Comparison of ENCODE assay signal across 18 cellular contexts in the genomic region with DNA sequence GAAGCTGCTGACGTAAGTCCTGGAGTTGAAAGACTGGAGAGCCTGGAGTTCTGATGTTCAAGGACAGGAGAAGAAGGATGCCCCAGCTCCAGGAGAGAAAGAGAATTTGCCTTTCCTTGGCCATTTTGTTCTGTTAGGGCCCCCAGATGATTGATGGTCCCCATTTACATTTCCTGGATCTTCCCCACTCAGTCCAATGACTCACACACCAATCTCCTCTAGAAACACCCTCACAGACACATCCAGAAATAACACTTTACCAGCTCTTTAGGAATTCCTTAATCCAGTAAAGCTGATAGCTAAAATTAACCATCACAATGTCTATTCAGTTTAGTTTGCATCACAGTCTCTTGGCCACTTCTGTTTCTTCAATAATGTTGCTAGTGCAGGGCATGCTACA.
DNase-seq lines count a peak whose midpoint lies in the region; ATAC-seq and TF ChIP-seq lines count a peak whose summit lies in the region.
"Had no signal": no experiment of that assay in that cellular context is flagged by ENCODE, and none has a peak within 500 bp of the region (broad histone marks: within the 10 kb centered on the region; RNA-seq: fewer than 3 reads in every experiment).

No MANE protein-coding gene starts in this region.

- peak overlapping the region; percentile 88 for H2AFZ ChIP-seq in HCT116 (ENCODE audit: low read depth, low read length, poor library complexity, severe bottlenecking)
- no peak overlapping the region for H2AFZ ChIP-seq in smooth muscle cell (ENCODE audit: low read depth)

- POLR2A ChIA-PET in HCT116 (lab: Charles Lee), result no interaction called here
- POLR2A ChIA-PET in CD8-positive, alpha-beta T cell (lab: Charles Lee), result no interaction called here

- BruUV-seq in HCT116 (replicated peaks; lab: Mats Ljungman, UMichigan), result no TSS peak

- H3K36me3 Mint-ChIP-seq in CD8-positive, alpha-beta T cell, result no peaks in the 10 kb centered on the region
- H3K36me3 Mint-ChIP-seq: immature natural killer cell had no signal

- CTCF ChIA-PET in HCT116 (lab: Charles Lee), result no interaction called here
- CTCF ChIA-PET in CD8-positive, alpha-beta T cell (lab: Charles Lee), result no interaction called here

- no peaks in the 10 kb centered on the region for H3K9me3 ChIP-seq in HCT116 (ENCODE audit: control insufficient read depth in 1 of 2, insufficient read depth in 1 of 2, low read depth in 1 of 2, low read length in 2 of 2)
- no peaks in the 10 kb centered on the region for H3K9me3 ChIP-seq in smooth muscle cell (replicated peaks; ENCODE audit: low read depth)
- no peaks in the 10 kb centered on the region for H3K9me3 ChIP-seq in CD8-positive, alpha-beta T cell (ENCODE audit: low read length)
- H3K9me3 ChIP-seq: heart right ventricle, prostate gland, spleen, suprapubic skin had no signal

- H3K4me2 ChIP-seq in HCT116 (ENCODE audit: low read length) (0 out of 2 replicates have a peak overlapping the region, but pooled peaks have one; percentile 3), smooth muscle cell (peak overlapping the region; percentile 34)

- no peaks in the 10 kb centered on the region for H3K9me2 ChIP-seq in HCT116 (ENCODE audit: insufficient read depth)

- TF ChIP-seq RAD21 in HCT116 (IDR thresholded peaks at IDR 0.05; ENCODE audit: low read depth), result no peak

- TF ChIP-seq CTCF in HCT116 (IDR thresholded peaks at IDR 0.05 in 2 of 3, conservative IDR thresholded peaks at IDR 0.05 in 1 of 3; ENCODE audit: borderline replicate concordance in 1 of 3, insufficient read depth in 1 of 3, low read depth in 2 of 3, low read length in 2 of 3), result no peak
- TF ChIP-seq CTCF in fibroblast of villous mesenchyme (IDR thresholded peaks at IDR 0.05; ENCODE audit: insufficient read depth, low read depth, low read length), result no peak
- no peak for TF ChIP-seq CTCF in smooth muscle cell (IDR thresholded peaks at IDR 0.05; ENCODE audit: borderline replicate concordance, insufficient read depth, poor library complexity, severe bottlenecking)
- no peak for TF ChIP-seq CTCF in CD8-positive, alpha-beta T cell (IDR thresholded peaks at IDR 0.05)

- no peaks in the 10 kb centered on the region for H3K27me3 Mint-ChIP-seq in CD8-positive, alpha-beta T cell (ENCODE audit: low read depth)

- H3K4me3 Mint-ChIP-seq in CD8-positive, alpha-beta T cell, result no peak overlapping the region
- H3K4me3 Mint-ChIP-seq: immature natural killer cell, nephron progenitor cell had no signal

- H4K20me1 ChIP-seq in HCT116 (ENCODE audit: insufficient read depth) (no peaks in the 10 kb centered on the region), smooth muscle cell (ENCODE audit: low read depth) (no peaks in the 10 kb centered on the region)

- H3K4me1 ChIP-seq in HCT116 (ENCODE audit: control insufficient read depth in 1 of 2, insufficient read depth in 2 of 2, low read length in 2 of 2) (peaks cover 6 to 26% of the 10 kb centered on the region in 2 experiments; a peak in 3 of 4 replicates), smooth muscle cell (ENCODE audit: low read depth) (no peaks in the 10 kb centered on the region)
- H3K4me1 ChIP-seq in CD8-positive, alpha-beta T cell (ENCODE audit: insufficient read depth, low read length), result no peaks in the 10 kb centered on the region
- H3K4me1 ChIP-seq: prostate gland, spleen, suprapubic skin had no signal

- intact Hi-C loops in HCT116 (cut with micrococcal nuclease), result no loop called here
- intact Hi-C loops in CD8-positive, alpha-beta T cell (cut with DNase I, micrococcal nuclease), result no loop called here

- H3K36me3 ChIP-seq in HCT116 (ENCODE audit: control insufficient read depth in 1 of 2, insufficient read depth in 2 of 2, low read length in 2 of 2) (no peaks in the 10 kb centered on the region), smooth muscle cell (ENCODE audit: low read depth) (no peaks in the 10 kb centered on the region)
- H3K36me3 ChIP-seq in CD8-positive, alpha-beta T cell (ENCODE audit: insufficient read depth, low read length), result no peaks in the 10 kb centered on the region
- H3K36me3 ChIP-seq: heart right ventricle, prostate gland, spleen, suprapubic skin had no signal

- no peak overlapping the region for H3K9ac ChIP-seq in HCT116 (ENCODE audit: low read length)
- no peak overlapping the region for H3K9ac ChIP-seq in smooth muscle cell (ENCODE audit: low read depth)

- TF ChIP-seq POLR2A in HCT116 (IDR thresholded peaks at IDR 0.05; ENCODE audit: borderline replicate concordance, extremely low read depth, insufficient read depth, insufficient read length), result no peak

- H3K4me3 ChIP-seq in HCT116 (replicated peaks in 1 of 2; ENCODE audit: low read depth in 1 of 2, low read length in 2 of 2) (no peak overlapping the region), fibroblast of villous mesenchyme (ENCODE audit: low read depth, low read length) (no peak overlapping the region), smooth muscle cell (no peak overlapping the region)
- H3K4me3 ChIP-seq in CD8-positive, alpha-beta T cell (ENCODE audit: low read depth, low read length), result no peak overlapping the region
- H3K4me3 ChIP-seq: heart right ventricle, prostate gland, spleen, suprapubic skin had no signal

- no peaks in the 10 kb centered on the region for H3K4me1 Mint-ChIP-seq in CD8-positive, alpha-beta T cell (ENCODE audit: low read depth)
- H3K4me1 Mint-ChIP-seq: immature natural killer cell had no signal

- no peak overlapping the region for H3K27ac Mint-ChIP-seq in CD8-positive, alpha-beta T cell
- H3K27ac Mint-ChIP-seq: immature natural killer cell, nephron progenitor cell had no signal

- H3K9me3 Mint-ChIP-seq in CD8-positive, alpha-beta T cell, result peaks cover 2% of the 10 kb centered on the region
- H3K9me3 Mint-ChIP-seq: nephron progenitor cell had no signal

- DNase-seq in HCT116 (ENCODE audit: low read depth, low spot score) (no peak), fibroblast of villous mesenchyme (ENCODE audit: low read depth) (peak; percentile 17), smooth muscle cell (lab: John Stamatoyannopoulos, UW; ENCODE audit: unreplicated experiment) (no peak)
- DNase-seq in CD8-positive, alpha-beta T cell, result no peak
- DNase-seq: activated CD4-positive, alpha-beta T cell treated with anti-CD3 and anti-CD28 coated beads, Interleukin-2, amount 50 U/mL, for 48 hours; activated naive CD4-positive, alpha-beta T cell treated with anti-CD3 and anti-CD28 coated beads, Interleukin-2, amount 50 U/mL, for 16 hours; heart right ventricle; immature natural killer cell; NCI-H146; NCI-H2227 treated with DMSO at 0.1 percent for 48 hours; nephron progenitor cell; RPMI8226; spleen had no signal

- no peaks in the 10 kb centered on the region for H3F3A ChIP-seq in smooth muscle cell (ENCODE audit: low read depth)

- RAD21 ChIA-PET in HCT116 (lab: Charles Lee; ENCODE audit: low non-redundant PET in 1 of 2, low total read pairs in 2 of 2, uncharacterized antibody in 2 of 2, unreplicated experiment in 2 of 2), result no interaction called here

- H3K79me2 ChIP-seq in HCT116 (ENCODE audit: insufficient read depth, low read length), result no peaks in the 10 kb centered on the region
- H3K79me2 ChIP-seq in smooth muscle cell (ENCODE audit: low read depth), result no peaks in the 10 kb centered on the region

- H3K27me3 ChIP-seq in HCT116 (ENCODE audit: insufficient read depth, low read length) (no peaks in the 10 kb centered on the region), smooth muscle cell (ENCODE audit: low read depth) (no peaks in the 10 kb centered on the region)
- no peaks in the 10 kb centered on the region for H3K27me3 ChIP-seq in CD8-positive, alpha-beta T cell (ENCODE audit: insufficient read depth, low read length)
- H3K27me3 ChIP-seq: heart right ventricle, spleen, suprapubic skin had no signal

- H3K27ac ChIP-seq in HCT116 (ENCODE audit: low read depth, low read length) (no peak overlapping the region), smooth muscle cell (ENCODE audit: low read depth) (peak overlapping the region; percentile 30)
- H3K27ac ChIP-seq in CD8-positive, alpha-beta T cell (ENCODE audit: low read depth, low read length), result no peak overlapping the region
- H3K27ac ChIP-seq: heart right ventricle, prostate gland, spleen, suprapubic skin had no signal

- ATAC-seq in HCT116 (no peak), SK-N-SH treated with all-trans-retinoic acid at 6 μM for 48 hours (peak; percentile 50), GM18861 (IDR thresholded peaks at IDR 0.05; ENCODE audit: unreplicated experiment) (no peak)
- no peak for ATAC-seq in activated CD4-positive, CD25-positive, alpha-beta regulatory T cell treated with anti-CD3 and anti-CD28 coated beads, Interleukin-2, amount 50 U/mL, for 24 hours
- no peak for ATAC-seq in CD8-positive, alpha-beta T cell
- ATAC-seq: heart right ventricle had no signal

- WGBS in smooth muscle cell (ENCODE audit: low lambda C conversion rate), result 81% methylated on average over 1 of the region's 1 CpG

TF ChIP-seq in HCT116, 20 proteins besides CTCF, POLR2A, EP300 and RAD21 (continues in another document):
- no peak for TF ChIP-seq SP1 (IDR thresholded peaks at IDR 0.05; ENCODE audit: low read depth)
- TF ChIP-seq FOSL1 (IDR thresholded peaks at IDR 0.05; ENCODE audit: low read depth), result no peak
- no peak for TF ChIP-seq EZH2phosphoT487 (IDR thresholded peaks at IDR 0.05; ENCODE audit: borderline replicate concordance)
- TF ChIP-seq POLR2AphosphoS5 (IDR thresholded peaks at IDR 0.05; ENCODE audit: low read depth, low read length), result no peak
- TF ChIP-seq EZH2 (IDR thresholded peaks at IDR 0.05), result no peak
- TF ChIP-seq JUND (IDR thresholded peaks at IDR 0.05), result no peak

TF ChIP-seq in SK-N-SH treated with all-trans-retinoic acid at 6 μM for 48 hours, 23 proteins besides CTCF, POLR2A, EP300 and RAD21:
- no peak for TF ChIP-seq ZNF8 (CRISPR knock-in tag; IDR thresholded peaks at IDR 0.05)
- no peak for TF ChIP-seq SNAI2 (CRISPR knock-in tag; IDR thresholded peaks at IDR 0.05)
- no peak for TF ChIP-seq TCF4 (CRISPR knock-in tag; IDR thresholded peaks at IDR 0.05; ENCODE audit: borderline replicate concordance)
